In the genomic region with DNA sequence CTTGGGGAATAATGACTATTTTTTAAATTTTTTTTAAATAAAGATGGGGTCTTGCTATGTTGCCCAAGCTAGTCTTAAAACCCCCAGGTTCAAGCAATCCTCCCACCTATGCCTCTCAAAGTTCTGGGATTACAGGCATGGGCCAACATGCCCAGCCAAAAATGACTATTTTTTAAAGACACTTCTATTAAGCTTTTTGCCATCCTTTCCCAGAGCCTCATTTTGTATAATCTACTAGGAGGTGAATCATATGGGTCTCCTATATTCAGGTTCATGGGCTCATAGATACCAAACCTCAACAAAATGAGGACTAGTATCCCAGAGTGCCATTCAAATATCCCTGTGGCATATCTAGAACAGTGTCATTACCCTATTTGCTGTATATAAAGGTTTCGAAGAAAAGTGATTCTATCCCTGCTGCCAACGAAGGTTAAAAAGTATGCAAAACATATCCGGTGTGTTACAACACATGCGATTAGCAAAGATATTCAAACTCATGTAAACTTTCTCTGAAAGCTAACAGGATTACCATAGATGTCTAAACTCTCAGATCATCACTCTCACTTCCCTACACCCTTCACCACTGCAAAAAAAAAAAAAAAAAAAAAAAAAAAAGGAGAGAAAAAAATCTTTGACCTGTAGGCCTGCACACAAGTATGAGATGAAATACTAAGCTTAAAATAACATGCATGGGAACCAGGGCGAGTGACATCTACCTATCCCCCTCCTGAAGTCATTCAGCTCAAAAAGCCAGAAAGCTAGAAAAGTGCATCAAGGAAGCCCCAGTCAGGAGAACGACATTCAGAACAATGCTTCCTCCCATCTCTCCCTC, we compare ENCODE assay signal across 8 cellular contexts. TPM values are rescaled to one million over a fixed set of nuclear protein-coding genes. Genes with fewer than 3 reads are reported as not detected.
A peak's percentile ranks its signal among the peaks of the same experiment; 100 is the strongest.
DNase-seq lines count a peak whose midpoint lies in the region; ATAC-seq and TF ChIP-seq lines count a peak whose summit lies in the region.

No MANE protein-coding gene starts in this region.

- TF ChIP-seq CTCF in AG04450 (IDR thresholded peaks at IDR 0.05; ENCODE audit: low read depth, low read length): no peak
- no peak for TF ChIP-seq CTCF in SK-N-SH (IDR thresholded peaks at IDR 0.05)

- peak overlapping the region; percentile 70 for H3K4me3 Mint-ChIP-seq in activated naive CD8-positive, alpha-beta T cell

- H3K4me2 ChIP-seq in SK-N-SH: no peak overlapping the region

- TF ChIP-seq EP300 in SK-N-SH (IDR thresholded peaks at IDR 0.05; ENCODE audit: borderline replicate concordance in 1 of 2, low read depth in 1 of 2, low read length in 1 of 2): no peak

- peaks cover 100% of the 10 kb centered on the region for H3K79me2 ChIP-seq in SK-N-SH (ENCODE audit: insufficient read depth)

- H3K9me2 ChIP-seq in SK-N-SH: no peaks in the 10 kb centered on the region

- H3K27me3 Mint-ChIP-seq in activated naive CD8-positive, alpha-beta T cell: no peaks in the 10 kb centered on the region

- H3F3A ChIP-seq in SK-N-SH (replicated peaks; ENCODE audit: insufficient read depth): peaks cover 1% of the 10 kb centered on the region

- H3K9ac ChIP-seq in SK-N-SH: no peak overlapping the region

- H3K36me3 ChIP-seq in SK-N-SH (replicated peaks in 1 of 2; ENCODE audit: control insufficient read depth in 1 of 2, insufficient read depth in 2 of 2, low read length in 1 of 2): peaks cover 7 to 8% of the 10 kb centered on the region in 2 experiments

- H3K27ac Mint-ChIP-seq in activated naive CD8-positive, alpha-beta T cell: peak overlapping the region; percentile 95

- CTCF ChIA-PET in AG04450 (lab: Charles Lee): interaction anchor here (0.8 kb wide), 1 partner anchor 9 kb away, joined by 3 read pairs; no protein-coding TSS in a partner anchor
- CTCF ChIA-PET in SK-N-SH (lab: Yijun Ruan, JAX): no interaction called here

- no peak overlapping the region for H3K4me3 ChIP-seq in AG04450 (ENCODE audit: low read depth, low read length)
- H3K4me3 ChIP-seq in SK-N-SH (ENCODE audit: low read depth in 2 of 2, low read length in 1 of 2): no peak overlapping the region

- TF ChIP-seq RAD21 in SK-N-SH (IDR thresholded peaks at IDR 0.05; ENCODE audit: low read length): no peak

- H2AFZ ChIP-seq in SK-N-SH (ENCODE audit: low read depth): no peak overlapping the region

- no peak for DNase-seq in AG04450 (ENCODE audit: low read depth, low spot score)
- no peak for DNase-seq in glomerular visceral epithelial cell (ENCODE audit: extremely low spot score)
- no peak for DNase-seq in NCI-H524 treated with DMSO at 0.1 percent for 48 hours (lab: John Stamatoyannopoulos, UW)
- no peak for DNase-seq in SK-N-SH
- DNase-seq in NCI-H748 treated with DMSO at 0.1 percent for 48 hours (lab: John Stamatoyannopoulos, UW): no peak

- H3K27ac ChIP-seq in AG04450 (ENCODE audit: low read depth, low read length) (peak overlapping the region; percentile 80), SK-N-SH (ENCODE audit: low read depth in 2 of 2, low read length in 1 of 2) (no peak overlapping the region)

- no peaks in the 10 kb centered on the region for H3K9me3 ChIP-seq in AG04450 (ENCODE audit: control insufficient read depth, insufficient read depth, low read length)
- H3K9me3 ChIP-seq in SK-N-SH: peaks cover 5% of the 10 kb centered on the region; the same call in 1 of the 2 replicates

- ATAC-seq in GM19328 (IDR thresholded peaks at IDR 0.05; ENCODE audit: unreplicated experiment): peak; percentile 65
- peak; percentile 73 for ATAC-seq in HG03159 (IDR thresholded peaks at IDR 0.05; ENCODE audit: unreplicated experiment)

- H4K20me1 ChIP-seq in SK-N-SH (ENCODE audit: insufficient read depth): peaks cover 78% of the 10 kb centered on the region

- peaks cover 4% of the 10 kb centered on the region for H3K9me3 Mint-ChIP-seq in activated naive CD8-positive, alpha-beta T cell (ENCODE audit: low read depth)

- peaks cover 15% of the 10 kb centered on the region for H3K36me3 Mint-ChIP-seq in activated naive CD8-positive, alpha-beta T cell

- 93% methylated on average over 6 of the region's 6 CpGs for WGBS in SK-N-SH (ENCODE audit: low lambda C conversion rate)

- no peaks in the 10 kb centered on the region for H3K27me3 ChIP-seq in AG04450 (ENCODE audit: control insufficient read depth, insufficient read depth, low read length)
- H3K27me3 ChIP-seq in SK-N-SH (ENCODE audit: insufficient read depth): no peaks in the 10 kb centered on the region

- peaks cover 93% of the 10 kb centered on the region for H3K4me1 Mint-ChIP-seq in activated naive CD8-positive, alpha-beta T cell (ENCODE audit: low read depth)

- POLR2A ChIA-PET in AG04450 (lab: Yijun Ruan, JAX) (interaction anchor here (0.6 to 1.2 kb wide), 2 partner anchors 25 to 96 kb away, joined by 3 read pairs; no protein-coding TSS in a partner anchor), SK-N-SH (lab: Yijun Ruan, JAX) (no interaction called here)

- H3K4me1 ChIP-seq in SK-N-SH (ENCODE audit: control insufficient read depth in 1 of 2, insufficient read depth in 2 of 2, low read depth in 1 of 2, low read length in 1 of 2): peaks cover 2 to 43% of the 10 kb centered on the region in 2 experiments; a peak in 3 of 4 replicates

TF ChIP-seq in SK-N-SH, 30 proteins besides CTCF, POLR2A, EP300 and RAD21 (continues in another document):
- TF ChIP-seq, protein P1, sequence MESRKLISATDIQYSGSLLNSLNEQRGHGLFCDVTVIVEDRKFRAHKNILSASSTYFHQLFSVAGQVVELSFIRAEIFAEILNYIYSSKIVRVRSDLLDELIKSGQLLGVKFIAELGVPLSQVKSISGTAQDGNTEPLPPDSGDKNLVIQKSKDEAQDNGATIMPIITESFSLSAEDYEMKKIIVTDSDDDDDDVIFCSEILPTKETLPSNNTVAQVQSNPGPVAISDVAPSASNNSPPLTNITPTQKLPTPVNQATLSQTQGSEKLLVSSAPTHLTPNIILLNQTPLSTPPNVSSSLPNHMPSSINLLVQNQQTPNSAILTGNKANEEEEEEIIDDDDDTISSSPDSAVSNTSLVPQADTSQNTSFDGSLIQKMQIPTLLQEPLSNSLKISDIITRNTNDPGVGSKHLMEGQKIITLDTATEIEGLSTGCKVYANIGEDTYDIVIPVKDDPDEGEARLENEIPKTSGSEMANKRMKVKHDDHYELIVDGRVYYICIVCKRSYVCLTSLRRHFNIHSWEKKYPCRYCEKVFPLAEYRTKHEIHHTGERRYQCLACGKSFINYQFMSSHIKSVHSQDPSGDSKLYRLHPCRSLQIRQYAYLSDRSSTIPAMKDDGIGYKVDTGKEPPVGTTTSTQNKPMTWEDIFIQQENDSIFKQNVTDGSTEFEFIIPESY (IDR thresholded peaks at IDR 0.05; ENCODE audit: borderline replicate concordance, low read depth): no peak
- TF ChIP-seq, protein P2, sequence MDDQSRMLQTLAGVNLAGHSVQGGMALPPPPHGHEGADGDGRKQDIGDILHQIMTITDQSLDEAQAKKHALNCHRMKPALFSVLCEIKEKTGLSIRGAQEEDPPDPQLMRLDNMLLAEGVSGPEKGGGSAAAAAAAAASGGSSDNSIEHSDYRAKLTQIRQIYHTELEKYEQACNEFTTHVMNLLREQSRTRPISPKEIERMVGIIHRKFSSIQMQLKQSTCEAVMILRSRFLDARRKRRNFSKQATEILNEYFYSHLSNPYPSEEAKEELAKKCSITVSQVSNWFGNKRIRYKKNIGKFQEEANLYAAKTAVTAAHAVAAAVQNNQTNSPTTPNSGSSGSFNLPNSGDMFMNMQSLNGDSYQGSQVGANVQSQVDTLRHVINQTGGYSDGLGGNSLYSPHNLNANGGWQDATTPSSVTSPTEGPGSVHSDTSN (IDR thresholded peaks at IDR 0.05): no peak
- no peak for TF ChIP-seq POLR2AphosphoS5 (IDR thresholded peaks at IDR 0.05; ENCODE audit: low read depth, low read length)
- TF ChIP-seq TEAD4 (IDR thresholded peaks at IDR 0.05; ENCODE audit: borderline replicate concordance, insufficient read depth): no peak
- TF ChIP-seq, protein P3, sequence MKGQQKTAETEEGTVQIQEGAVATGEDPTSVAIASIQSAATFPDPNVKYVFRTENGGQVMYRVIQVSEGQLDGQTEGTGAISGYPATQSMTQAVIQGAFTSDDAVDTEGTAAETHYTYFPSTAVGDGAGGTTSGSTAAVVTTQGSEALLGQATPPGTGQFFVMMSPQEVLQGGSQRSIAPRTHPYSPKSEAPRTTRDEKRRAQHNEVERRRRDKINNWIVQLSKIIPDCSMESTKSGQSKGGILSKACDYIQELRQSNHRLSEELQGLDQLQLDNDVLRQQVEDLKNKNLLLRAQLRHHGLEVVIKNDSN (IDR thresholded peaks at IDR 0.05; ENCODE audit: borderline replicate concordance, low read depth): no peak
- TF ChIP-seq NFIC (IDR thresholded peaks at IDR 0.05; ENCODE audit: borderline replicate concordance): no peak
- TF ChIP-seq TCF12 (IDR thresholded peaks at IDR 0.05): no peak
- TF ChIP-seq FOXM1 (IDR thresholded peaks at IDR 0.05; ENCODE audit: low read depth): no peak
- no peak for TF ChIP-seq FOXJ3 (CRISPR knock-in tag; IDR thresholded peaks at IDR 0.05)
- TF ChIP-seq SIN3A (IDR thresholded peaks at IDR 0.05; ENCODE audit: borderline replicate concordance, low read depth, low read length): no peak
- no peak for TF ChIP-seq GABPA (IDR thresholded peaks at IDR 0.05; ENCODE audit: low read depth)
- no peak for TF ChIP-seq YY1 (IDR thresholded peaks at IDR 0.05; ENCODE audit: low read depth)
- TF ChIP-seq NRF1 (IDR thresholded peaks at IDR 0.05; ENCODE audit: low read depth, low read length): no peak
- TF ChIP-seq, protein P4, sequence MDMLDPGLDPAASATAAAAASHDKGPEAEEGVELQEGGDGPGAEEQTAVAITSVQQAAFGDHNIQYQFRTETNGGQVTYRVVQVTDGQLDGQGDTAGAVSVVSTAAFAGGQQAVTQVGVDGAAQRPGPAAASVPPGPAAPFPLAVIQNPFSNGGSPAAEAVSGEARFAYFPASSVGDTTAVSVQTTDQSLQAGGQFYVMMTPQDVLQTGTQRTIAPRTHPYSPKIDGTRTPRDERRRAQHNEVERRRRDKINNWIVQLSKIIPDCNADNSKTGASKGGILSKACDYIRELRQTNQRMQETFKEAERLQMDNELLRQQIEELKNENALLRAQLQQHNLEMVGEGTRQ (IDR thresholded peaks at IDR 0.05; ENCODE audit: borderline replicate concordance, low read depth, low read length): no peak
- TF ChIP-seq MXI1 (IDR thresholded peaks at IDR 0.05; ENCODE audit: low read depth, low read length): no peak

RNA-seq across cellular contexts. Expression of a gene that starts 23.5 kb away (rescaled TPM):
- 207 and 212 TPM in 2 replicates for polyA plus RNA-seq in AG04450 (2011; rRNA removed)
- polyA minus RNA-seq in AG04450 (2011; rRNA and poly(A)+ RNA removed): 317 and 400 TPM in 2 replicates
- 97.1 and 118 TPM in 2 replicates for polyA plus RNA-seq in SK-N-SH (2012; rRNA removed)
- 54.3 and 66.0 TPM in 2 replicates for polyA plus RNA-seq in SK-N-SH (2012; cell fraction: cytosol; rRNA removed)
- 188 and 208 TPM in 2 replicates for polyA plus RNA-seq in SK-N-SH (2012; cell fraction: nucleus; rRNA removed)
